In genomic region chr16:21638573-21638975, GRCh38 we compare ENCODE assay signal across 11 cellular contexts. TPM values are rescaled to one million over a fixed set of nuclear protein-coding genes. Genes with fewer than 3 reads are reported as not detected.
DNase-seq lines count a peak whose midpoint lies in the region; ATAC-seq, FAIRE-seq and TF ChIP-seq lines count a peak whose summit lies in the region.
"Had no signal": no experiment of that assay in that cellular context is flagged by ENCODE, and none has a peak within 500 bp of the region (broad histone marks: within the 10 kb centered on the region; RNA-seq: fewer than 3 reads in every experiment).

No MANE protein-coding gene starts in this region.

- TF ChIP-seq RAD21 in HepG2 (CRISPR knock-in tag; IDR thresholded peaks at IDR 0.05): peak; percentile 38; the same call in 1 of the 2 replicates

- TF ChIP-seq CTCF in CD4-positive, alpha-beta T cell (IDR thresholded peaks at IDR 0.05): no peak
- TF ChIP-seq CTCF in HepG2 (CRISPR knock-in tag; IDR thresholded peaks at IDR 0.05) (no peak), lower leg skin (IDR thresholded peaks at IDR 0.05) (no peak)

- H3K9me3 ChIP-seq in CD4-positive, alpha-beta T cell (ENCODE audit: control insufficient read depth, low read length): no peaks in the 10 kb centered on the region
- H3K9me3 ChIP-seq in HepG2 (ENCODE audit: low read length) (no peaks in the 10 kb centered on the region), SJCRH30 (replicated peaks) (no peaks in the 10 kb centered on the region)

- intact Hi-C loops in CD4-positive, alpha-beta T cell (cut with DNase I, micrococcal nuclease): no loop called here
- intact Hi-C loops in HepG2 (cut with micrococcal nuclease; ENCODE audit: unreplicated experiment): loop anchor here (1.0 kb wide), 1 partner anchor 38 kb away; no protein-coding TSS in a partner anchor
- intact Hi-C loops in lower leg skin (cut with DNase I; ENCODE audit: low total_unique reads): no loop called here

- no peaks in the 10 kb centered on the region for H3K27me3 Mint-ChIP-seq in CD4-positive, alpha-beta T cell
- no peaks in the 10 kb centered on the region for H3K27me3 Mint-ChIP-seq in activated naive CD8-positive, alpha-beta T cell treated with anti-CD3 and anti-CD28 coated beads for 36 hours

- CTCF ChIA-PET in CD4-positive, alpha-beta T cell (lab: Charles Lee): interaction anchor here (0.7 to 12.8 kb wide), 7 partner anchors 10 to 70 kb away, joined by 3 to 90 read pairs (median 3); no protein-coding TSS in a partner anchor
- CTCF ChIA-PET in HepG2 (lab: Yijun Ruan, JAX; ENCODE audit: low intra/inter-chr PET ratio, low total read pairs): interaction anchor here (3.7 kb wide), 1 partner anchor 56 kb away, joined by 40 read pairs; no protein-coding TSS in a partner anchor

- H3K36me3 ChIP-seq in HepG2 (replicated peaks in 1 of 2; ENCODE audit: control insufficient read depth in 1 of 2, insufficient read depth in 2 of 2, low read length in 2 of 2) (0 out of 5 replicates have a peak, but pooled peaks cover 0 to 5% of the 10 kb centered on the region in 2 experiments), SJCRH30 (no peaks in the 10 kb centered on the region)

- no peak overlapping the region for H3K9ac ChIP-seq in HepG2 (ENCODE audit: insufficient read depth, low read depth, low read length)

- TF ChIP-seq EP300 in HepG2 (IDR thresholded peaks at IDR 0.05; ENCODE audit: low read depth in 2 of 2, low read length in 2 of 2) (peak; percentile 91 to 93; a peak in 3 of 4 replicates), HepG2 (CRISPR knock-in tag; IDR thresholded peaks at IDR 0.05; ENCODE audit: borderline replicate concordance) (peak; percentile 91)

- H3K4me3 ChIP-seq in HepG2 (replicated peaks in 1 of 3; ENCODE audit: insufficient read depth in 1 of 3, low read depth in 2 of 3, low read length in 3 of 3) (no peak overlapping the region), SJCRH30 (no peak overlapping the region), lower leg skin (ENCODE audit: low read depth, poor library complexity, severe bottlenecking) (no peak overlapping the region)

- in situ Hi-C loops in HepG2 (cut with HindIII; ENCODE audit: extremely low pct_ligation_motif_present, low pct_unique_long_range_greater_than_20kb): loop anchor here (5.0 kb wide), 1 partner anchor 36 kb away; no protein-coding TSS in a partner anchor

- peak overlapping the region; percentile 17 for H3K27ac ChIP-seq in CD4-positive, alpha-beta T cell (ENCODE audit: low read depth, low read length)
- H3K27ac ChIP-seq in HepG2 (ENCODE audit: extremely low read length, insufficient read depth, low read length): no peak overlapping the region
- no peak overlapping the region for H3K27ac ChIP-seq in SJCRH30

- peaks cover 26% of the 10 kb centered on the region for H3K36me3 Mint-ChIP-seq in CD4-positive, alpha-beta T cell (ENCODE audit: low read depth)
- H3K36me3 Mint-ChIP-seq in activated naive CD8-positive, alpha-beta T cell treated with anti-CD3 and anti-CD28 coated beads for 36 hours: peaks cover 13% of the 10 kb centered on the region

- peak overlapping the region; percentile 32 for H3K27ac Mint-ChIP-seq in CD4-positive, alpha-beta T cell
- peak overlapping the region; percentile 47 for H3K27ac Mint-ChIP-seq in activated naive CD8-positive, alpha-beta T cell treated with anti-CD3 and anti-CD28 coated beads for 36 hours

- H3K27me3 ChIP-seq in CD4-positive, alpha-beta T cell (ENCODE audit: control insufficient read depth, insufficient read depth, low read length): no peaks in the 10 kb centered on the region
- no peaks in the 10 kb centered on the region for H3K27me3 ChIP-seq in HepG2 (ENCODE audit: control insufficient read depth in 1 of 2, insufficient read depth in 2 of 2, low read length in 2 of 2)
- H3K27me3 ChIP-seq in SJCRH30: no peaks in the 10 kb centered on the region

- peak; percentile 48 for FAIRE-seq in HepG2 (lab: Jason Lieb, UNC)

- H3K4me3 Mint-ChIP-seq in CD4-positive, alpha-beta T cell: no peak overlapping the region
- H3K4me3 Mint-ChIP-seq in activated naive CD8-positive, alpha-beta T cell treated with anti-CD3 and anti-CD28 coated beads for 36 hours: no peak overlapping the region

- no peak overlapping the region for H2AFZ ChIP-seq in HepG2 (ENCODE audit: low read length)

- TSS peak; percentile 7 for BruUV-seq in HepG2 (replicated peaks; lab: Mats Ljungman, UMichigan)

- peaks cover 27% of the 10 kb centered on the region for H3K4me1 Mint-ChIP-seq in CD4-positive, alpha-beta T cell (ENCODE audit: low read depth)
- peaks cover 34% of the 10 kb centered on the region for H3K4me1 Mint-ChIP-seq in activated naive CD8-positive, alpha-beta T cell treated with anti-CD3 and anti-CD28 coated beads for 36 hours

- peak; percentile 44 for ATAC-seq in CD4-positive, alpha-beta T cell (ENCODE audit: poor library complexity)
- peak; percentile 93 for ATAC-seq in HepG2
- no peak for ATAC-seq in GM19452 (IDR thresholded peaks at IDR 0.05; ENCODE audit: unreplicated experiment)
- no peak for ATAC-seq in GM19397 (IDR thresholded peaks at IDR 0.05; ENCODE audit: unreplicated experiment)
- ATAC-seq: right cardiac atrium had no signal

- POLR2A ChIA-PET in CD4-positive, alpha-beta T cell (lab: Charles Lee): interaction anchor here (0.9 to 1.5 kb wide), 8 partner anchors 10 to 42 kb away, joined by 3 to 6 read pairs (median 3); no protein-coding TSS in a partner anchor
- POLR2A ChIA-PET in HepG2 (lab: Yijun Ruan, JAX): interaction anchor here (0.9 to 1.5 kb wide), 5 partner anchors 9 to 118 kb away, joined by 3 to 4 read pairs (median 3); partner anchors contain the start of gene METTL9

- no peaks in the 10 kb centered on the region for H3K79me2 ChIP-seq in HepG2 (ENCODE audit: insufficient read depth, low read length)

- no peak for DNase-seq in CD4-positive, alpha-beta T cell
- peak; percentile 70 for DNase-seq in HuH-7.5 (ENCODE audit: low spot score)
- peak; percentile 18 for DNase-seq in activated naive CD8-positive, alpha-beta T cell treated with anti-CD3 and anti-CD28 coated beads for 36 hours
- DNase-seq in HepG2 (ENCODE audit: low spot score): peak; percentile 91
- no peak for DNase-seq in SJCRH30
- DNase-seq in lower leg skin (ENCODE audit: low spot score in 2 of 2): no peak
- DNase-seq: NCI-H1694, right cardiac atrium, substantia nigra had no signal

- 37% methylated on average over 4 of the region's 4 CpGs for WGBS in HepG2 (ENCODE audit: low lambda C conversion rate)
- 57 to 60% methylated on average over 4 of the region's 4 CpGs for WGBS in lower leg skin, 2 donors

- no peaks in the 10 kb centered on the region for H3K9me3 Mint-ChIP-seq in CD4-positive, alpha-beta T cell
- no peaks in the 10 kb centered on the region for H3K9me3 Mint-ChIP-seq in activated naive CD8-positive, alpha-beta T cell treated with anti-CD3 and anti-CD28 coated beads for 36 hours

- H3K4me1 ChIP-seq in HepG2 (ENCODE audit: insufficient read depth, low read length) (peaks cover 29% of the 10 kb centered on the region), SJCRH30 (no peaks in the 10 kb centered on the region)

- H3K4me2 ChIP-seq in HepG2 (ENCODE audit: low read depth, low read length): no peak overlapping the region

- TF ChIP-seq POLR2A in HepG2 (IDR thresholded peaks at IDR 0.05; ENCODE audit: insufficient read depth in 1 of 2, low read depth in 2 of 2, low read length in 2 of 2) (no peak), lower leg skin (IDR thresholded peaks at IDR 0.05) (no peak)

- peaks cover 9% of the 10 kb centered on the region for H4K20me1 ChIP-seq in HepG2 (ENCODE audit: insufficient read depth, low read length)

RNA-seq across cellular contexts. Expression of gene IGSF6, which starts 13.8 kb away (rescaled TPM):
- under 1 TPM; 0.31 to 0.77 TPM for total RNA-seq in CD4-positive, alpha-beta T cell
- under 1 TPM; 0.10 to 0.14 TPM for total RNA-seq in activated naive CD8-positive, alpha-beta T cell treated with anti-CD3 and anti-CD28 coated beads for 36 hours
- total RNA-seq in HepG2 (2016; rRNA removed; fragmentation: Illumina TruSeq; extraction: Trizol): not detected in 2 replicates
- total RNA-seq in HepG2 (2016; cell fraction: cytosol; rRNA removed; fragmentation: Illumina TruSeq; extraction: Trizol; ENCODE audit: low read depth): not detected in 2 replicates
- not detected in 2 replicates for total RNA-seq in HepG2 (2016; cell fraction: insoluble cytoplasmic fraction; rRNA removed; fragmentation: Illumina TruSeq; extraction: Trizol)
- not detected in 2 replicates for total RNA-seq in HepG2 (2016; cell fraction: membrane; rRNA removed; fragmentation: Illumina TruSeq; extraction: Trizol)
- total RNA-seq in HepG2 (2016; cell fraction: nucleus; rRNA removed; fragmentation: Illumina TruSeq; extraction: Trizol): not detected in 2 replicates
- polyA plus RNA-seq in HepG2 (2011; rRNA removed): not detected in 2 replicates
- not detected in 2 replicates for polyA plus RNA-seq in HepG2 (2011; cell fraction: cytosol; rRNA removed)
- polyA plus RNA-seq in HepG2 (2011; cell fraction: nucleus; rRNA removed): not detected in 2 replicates
- polyA plus RNA-seq in HepG2 (2012): 0.19 and 0.24 TPM in 2 replicates
- polyA plus RNA-seq in HepG2 (2016; cell fraction: cytosol; fragmentation: Illumina TruSeq; extraction: Trizol; ENCODE audit: low read depth): not detected in 2 replicates
- not detected in 2 replicates for polyA plus RNA-seq in HepG2 (2016; cell fraction: insoluble cytoplasmic fraction; fragmentation: Illumina TruSeq; extraction: Trizol; ENCODE audit: low read depth)
- not detected in 2 replicates for polyA plus RNA-seq in HepG2 (2016; cell fraction: membrane; fragmentation: Illumina TruSeq; extraction: Trizol; ENCODE audit: low read depth)
- not detected in 2 replicates for polyA plus RNA-seq in HepG2 (2016; cell fraction: nucleus; fragmentation: Illumina TruSeq; extraction: Trizol; ENCODE audit: insufficient read depth, low read depth)
- not detected in 2 replicates for polyA minus RNA-seq in HepG2 (2011; rRNA and poly(A)+ RNA removed; ENCODE audit: low replicate concordance)
- polyA minus RNA-seq in HepG2 (2011; cell fraction: cytosol; rRNA and poly(A)+ RNA removed): not detected in 2 replicates
- not detected in 2 replicates for polyA minus RNA-seq in HepG2 (2011; cell fraction: nucleus; rRNA and poly(A)+ RNA removed)
- not detected in 2 replicates for total RNA-seq in SJCRH30 (2014; rRNA removed; shearing (Covaris generic))
- under 1 TPM; 0.30 to 0.71 (median 0.51) TPM for total RNA-seq in lower leg skin

RNA-seq across cellular contexts. Expression of gene OTOA, which starts 25.2 kb away (rescaled TPM):
- total RNA-seq in CD4-positive, alpha-beta T cell: under 1 TPM in 1 of 2 experiments, not detected in 1; 0.19 TPM
- total RNA-seq in activated naive CD8-positive, alpha-beta T cell treated with anti-CD3 and anti-CD28 coated beads for 36 hours: under 1 TPM in 1 of 2 experiments, not detected in 1; 0.06 TPM
- total RNA-seq in HepG2 (2016; rRNA removed; fragmentation: Illumina TruSeq; extraction: Trizol): 0.11 and 0.15 TPM in 2 replicates
- 0.09 and 0.10 TPM in 2 replicates for total RNA-seq in HepG2 (2016; cell fraction: cytosol; rRNA removed; fragmentation: Illumina TruSeq; extraction: Trizol; ENCODE audit: low read depth)
- 0.06 and 0.11 TPM in 2 replicates for total RNA-seq in HepG2 (2016; cell fraction: insoluble cytoplasmic fraction; rRNA removed; fragmentation: Illumina TruSeq; extraction: Trizol)
- total RNA-seq in HepG2 (2016; cell fraction: membrane; rRNA removed; fragmentation: Illumina TruSeq; extraction: Trizol): 0.10 TPM in 1 of 2 replicates, not detected in the other
- total RNA-seq in HepG2 (2016; cell fraction: nucleus; rRNA removed; fragmentation: Illumina TruSeq; extraction: Trizol): 0.40 and 0.50 TPM in 2 replicates
- 0.01 and 0.05 TPM in 2 replicates for polyA plus RNA-seq in HepG2 (2011; rRNA removed)
- polyA plus RNA-seq in HepG2 (2011; cell fraction: cytosol; rRNA removed): 0.04 and 0.09 TPM in 2 replicates
- polyA plus RNA-seq in HepG2 (2011; cell fraction: nucleus; rRNA removed): 0.06 and 0.10 TPM in 2 replicates
- 0.04 TPM in 1 of 2 replicates, not detected in the other for polyA plus RNA-seq in HepG2 (2012)
- 0.05 TPM in 1 of 2 replicates, not detected in the other for polyA plus RNA-seq in HepG2 (2016; cell fraction: cytosol; fragmentation: Illumina TruSeq; extraction: Trizol; ENCODE audit: low read depth)
- 0.08 TPM in 1 of 2 replicates, not detected in the other for polyA plus RNA-seq in HepG2 (2016; cell fraction: insoluble cytoplasmic fraction; fragmentation: Illumina TruSeq; extraction: Trizol; ENCODE audit: low read depth)
- 0.06 TPM in 1 of 2 replicates, not detected in the other for polyA plus RNA-seq in HepG2 (2016; cell fraction: membrane; fragmentation: Illumina TruSeq; extraction: Trizol; ENCODE audit: low read depth)
- polyA plus RNA-seq in HepG2 (2016; cell fraction: nucleus; fragmentation: Illumina TruSeq; extraction: Trizol; ENCODE audit: insufficient read depth, low read depth): 0.20 and 0.56 TPM in 2 replicates
- 0.05 TPM in 1 of 2 replicates, not detected in the other for polyA minus RNA-seq in HepG2 (2011; rRNA and poly(A)+ RNA removed; ENCODE audit: low replicate concordance)
- polyA minus RNA-seq in HepG2 (2011; cell fraction: cytosol; rRNA and poly(A)+ RNA removed): not detected in 2 replicates
- polyA minus RNA-seq in HepG2 (2011; cell fraction: nucleus; rRNA and poly(A)+ RNA removed): 0.25 and 0.26 TPM in 2 replicates
- 0.08 TPM in 1 of 2 replicates, not detected in the other for total RNA-seq in SJCRH30 (2014; rRNA removed; shearing (Covaris generic))
- total RNA-seq in lower leg skin: not detected
- total RNA-seq: right cardiac atrium had no signal

RNA-seq across cellular contexts. Expression of gene METTL9, which starts 39.2 kb away (rescaled TPM):
- total RNA-seq in CD4-positive, alpha-beta T cell: 10 to 100 TPM; 78.4 to 86.7 TPM
- 100 to 1,000 TPM in 1 of 2 experiments, 10 to 100 TPM in 1; 99.5 to 102 TPM for total RNA-seq in activated naive CD8-positive, alpha-beta T cell treated with anti-CD3 and anti-CD28 coated beads for 36 hours
- 175 and 204 TPM in 2 replicates for total RNA-seq in HepG2 (2016; rRNA removed; fragmentation: Illumina TruSeq; extraction: Trizol)
- total RNA-seq in HepG2 (2016; cell fraction: cytosol; rRNA removed; fragmentation: Illumina TruSeq; extraction: Trizol; ENCODE audit: low read depth): 260 and 296 TPM in 2 replicates
- 189 and 192 TPM in 2 replicates for total RNA-seq in HepG2 (2016; cell fraction: insoluble cytoplasmic fraction; rRNA removed; fragmentation: Illumina TruSeq; extraction: Trizol)
- 531 and 570 TPM in 2 replicates for total RNA-seq in HepG2 (2016; cell fraction: membrane; rRNA removed; fragmentation: Illumina TruSeq; extraction: Trizol)
- total RNA-seq in HepG2 (2016; cell fraction: nucleus; rRNA removed; fragmentation: Illumina TruSeq; extraction: Trizol): 102 and 120 TPM in 2 replicates
- 96.9 and 123 TPM in 2 replicates for polyA plus RNA-seq in HepG2 (2011; rRNA removed)
- 57.9 and 89.7 TPM in 2 replicates for polyA plus RNA-seq in HepG2 (2011; cell fraction: cytosol; rRNA removed)
- 22.0 and 27.5 TPM in 2 replicates for polyA plus RNA-seq in HepG2 (2011; cell fraction: nucleus; rRNA removed)
- polyA plus RNA-seq in HepG2 (2012): 128 and 134 TPM in 2 replicates
- 385 and 459 TPM in 2 replicates for polyA plus RNA-seq in HepG2 (2016; cell fraction: cytosol; fragmentation: Illumina TruSeq; extraction: Trizol; ENCODE audit: low read depth)
- 218 and 221 TPM in 2 replicates for polyA plus RNA-seq in HepG2 (2016; cell fraction: insoluble cytoplasmic fraction; fragmentation: Illumina TruSeq; extraction: Trizol; ENCODE audit: low read depth)
- polyA plus RNA-seq in HepG2 (2016; cell fraction: membrane; fragmentation: Illumina TruSeq; extraction: Trizol; ENCODE audit: low read depth): 534 and 554 TPM in 2 replicates
- polyA plus RNA-seq in HepG2 (2016; cell fraction: nucleus; fragmentation: Illumina TruSeq; extraction: Trizol; ENCODE audit: insufficient read depth, low read depth): 143 and 144 TPM in 2 replicates
- 23.0 and 41.2 TPM in 2 replicates for polyA minus RNA-seq in HepG2 (2011; rRNA and poly(A)+ RNA removed; ENCODE audit: low replicate concordance)
- polyA minus RNA-seq in HepG2 (2011; cell fraction: cytosol; rRNA and poly(A)+ RNA removed): 66.7 and 68.9 TPM in 2 replicates
- 50.9 and 56.4 TPM in 2 replicates for polyA minus RNA-seq in HepG2 (2011; cell fraction: nucleus; rRNA and poly(A)+ RNA removed)
- 103 and 125 TPM in 2 replicates for total RNA-seq in SJCRH30 (2014; rRNA removed; shearing (Covaris generic))
- total RNA-seq in lower leg skin: 100 to 1,000 TPM; 128 to 162 (median 140) TPM

Comparison
In these comparisons a context has a peak if more than half of its experiments do, and no peak if none do; other contexts are left out.
1. ATAC-seq: peak in CD4-positive, alpha-beta T cell (single experiment) and HepG2 (single experiment); none in GM19452 (single experiment) and GM19397 (single experiment).
2. DNase-seq: peak in HuH-7.5 (single experiment), activated naive CD8-positive, alpha-beta T cell treated with anti-CD3 and anti-CD28 coated beads for 36 hours (single experiment) and HepG2 (single experiment); none in CD4-positive, alpha-beta T cell (0 of 10), SJCRH30 (0 of 2) and lower leg skin (0 of 2).